In genomic region chr10:8766899-8767298, GRCh38 we compare ENCODE assay signal across 29 cellular contexts.
"Had no signal": no experiment of that assay in that cellular context is flagged by ENCODE, and none has a peak within 500 bp of the region (broad histone marks: within the 10 kb centered on the region; RNA-seq: fewer than 3 reads in every experiment).

No MANE protein-coding gene starts in this region.

- ATAC-seq: activated CD4-positive, CD25-positive, alpha-beta regulatory T cell treated with anti-CD3 and anti-CD28 coated beads, Interleukin-2, amount 50 U/mL, for 24 hours; esophagus mucosa; heart left ventricle; T-helper 17 cell had no signal

- FAIRE-seq: astrocyte, bronchial epithelial cell, frontal cortex had no signal

- H3K9me3 ChIP-seq: heart left ventricle had no signal

- H3K27ac ChIP-seq: brain microvascular endothelial cell, coronary artery, dorsolateral prefrontal cortex, heart left ventricle, WERI-Rb-1 had no signal

- H3K27me3 ChIP-seq: brain microvascular endothelial cell, heart left ventricle had no signal

- H3K4me1 ChIP-seq: heart left ventricle had no signal

- DNase-seq: activated B cell treated with CpG ODN at 0.5 μM for 24 hours; activated CD4-positive, alpha-beta T cell treated with anti-CD3 and anti-CD28 coated beads for 48 hours; activated CD4-positive, alpha-beta T cell treated with anti-CD3 and anti-CD28 coated beads, Interleukin-2, amount 50 U/mL, for 1 hour; activated CD4-positive, alpha-beta T cell treated with anti-CD3 and anti-CD28 coated beads, Interleukin-2, amount 50 U/mL, for 48 hours; activated CD8-positive, alpha-beta memory T cell treated with anti-CD3 and anti-CD28 coated beads, Interleukin-2, amount 50 U/mL, for 48 hours; activated gamma-delta T cell treated with Interleukin-2 at 50 U/mL for 16 hours; activated naive CD4-positive, alpha-beta T cell treated with anti-CD3 and anti-CD28 coated beads, Interleukin-2, amount 50 U/mL, for 16 hours; activated naive CD4-positive, alpha-beta T cell treated with Interleukin-2 at 50 U/mL for 16 hours; activated T-cell treated with anti-CD3 and anti-CD28 coated beads for 4 hours; activated T-cell treated with anti-CD3 and anti-CD28 coated beads, Interleukin-2, amount 50 U/mL, for 24 hours; activated T-cell treated with anti-CD3 and anti-CD28 coated beads, Interleukin-2, amount 50 U/mL, for 72 hours; amniotic stem cell; anterior cingulate cortex; brain microvascular endothelial cell; dorsolateral prefrontal cortex; effector memory CD4-positive, alpha-beta T cell; endodermal cell; foreskin fibroblast; glutamatergic neuron; heart left ventricle; T-helper 17 cell; T1000; WERI-Rb-1 had no signal

- H3K4me3 ChIP-seq: coronary artery, dorsolateral prefrontal cortex, heart left ventricle had no signal

- H3K36me3 ChIP-seq: brain microvascular endothelial cell, heart left ventricle, WERI-Rb-1 had no signal
